In genomic region chr19:44689290-44690130, GRCh38 we compare ENCODE assay signal across 8 cellular contexts. TPM values are rescaled to one million over a fixed set of nuclear protein-coding genes. Genes with fewer than 3 reads are reported as not detected.
A peak's percentile ranks its signal among the peaks of the same experiment; 100 is the strongest.
DNase-seq lines count a peak whose midpoint lies in the region; ATAC-seq and TF ChIP-seq lines count a peak whose summit lies in the region.

No MANE protein-coding gene starts in this region.

- H3K9me3 Mint-ChIP-seq in CD8-positive, alpha-beta T cell, result no peaks in the 10 kb centered on the region

- H3K4me3 Mint-ChIP-seq in CD8-positive, alpha-beta T cell, result no peak overlapping the region

- H3K27ac ChIP-seq in CD8-positive, alpha-beta T cell (ENCODE audit: low read depth, low read length), result no peak overlapping the region
- H3K27ac ChIP-seq in Peyer's patch (peak overlapping the region in 1 of 4 donors; percentile 14), suprapubic skin (no peak overlapping the region)

- CTCF ChIA-PET in CD8-positive, alpha-beta T cell (lab: Charles Lee), result interaction anchor here (0.5 to 5.2 kb wide), 20 partner anchors 9 to 930 kb away, joined by 3 to 74 read pairs (median 4); no protein-coding TSS in a partner anchor

- no peaks in the 10 kb centered on the region for H3K9me3 ChIP-seq in CD8-positive, alpha-beta T cell (ENCODE audit: low read length)
- no peaks in the 10 kb centered on the region for H3K9me3 ChIP-seq in Peyer's patch
- no peaks in the 10 kb centered on the region for H3K9me3 ChIP-seq in suprapubic skin

- peak; percentile 64 to 87 (median 77) for DNase-seq in CD8-positive, alpha-beta T cell
- DNase-seq in HS-27A (ENCODE audit: low read depth) (peak; percentile 54), Peyer's patch (peak; percentile 74 to 88 (median 87)), activated T-helper 1 cell treated with Interleukin-2 at 50 U/mL for 16 hours (ENCODE audit: low read depth) (peak; percentile 58), fibroblast of the aortic adventitia (ENCODE audit: low read depth) (peak; percentile 79), occipital lobe (lab: John Stamatoyannopoulos, UW) (peak; percentile 20), suprapubic skin (ENCODE audit: low spot score in 2 of 2) (no peak)

- TF ChIP-seq EP300 in suprapubic skin (IDR thresholded peaks at IDR 0.05), result no peak

- ATAC-seq in CD8-positive, alpha-beta T cell, result peak; percentile 59
- no peak for ATAC-seq in GM18511 (IDR thresholded peaks at IDR 0.05; ENCODE audit: unreplicated experiment)

- H3K36me3 Mint-ChIP-seq in CD8-positive, alpha-beta T cell, result no peaks in the 10 kb centered on the region

- peaks cover 25% of the 10 kb centered on the region for H3K4me1 ChIP-seq in CD8-positive, alpha-beta T cell (ENCODE audit: insufficient read depth, low read length)
- H3K4me1 ChIP-seq in Peyer's patch (peaks cover 0 to 32% (median 10%) of the 10 kb centered on the region in 4 donors), suprapubic skin (peaks cover 13% of the 10 kb centered on the region)

- TF ChIP-seq POLR2A in Peyer's patch (IDR thresholded peaks at IDR 0.05) (no peak), suprapubic skin (IDR thresholded peaks at IDR 0.05) (no peak)

- no peak overlapping the region for H3K27ac Mint-ChIP-seq in CD8-positive, alpha-beta T cell

- H3K27me3 Mint-ChIP-seq in CD8-positive, alpha-beta T cell (ENCODE audit: low read depth), result peaks cover 16% of the 10 kb centered on the region

- POLR2A ChIA-PET in CD8-positive, alpha-beta T cell (lab: Charles Lee), result no interaction called here

- WGBS in suprapubic skin, result 37% methylated on average over 11 of the region's 11 CpGs

- peak; percentile 81 for TF ChIP-seq CTCF in CD8-positive, alpha-beta T cell (IDR thresholded peaks at IDR 0.05)
- TF ChIP-seq CTCF in Peyer's patch (IDR thresholded peaks at IDR 0.05) (peak; percentile 72 to 92 (median 88)), fibroblast of the aortic adventitia (IDR thresholded peaks at IDR 0.05; ENCODE audit: insufficient read depth, low read length) (peak; percentile 98), suprapubic skin (IDR thresholded peaks at IDR 0.05) (peak; percentile 51 to 92)

- H3K36me3 ChIP-seq in CD8-positive, alpha-beta T cell (ENCODE audit: insufficient read depth, low read length), result no peaks in the 10 kb centered on the region
- H3K36me3 ChIP-seq in Peyer's patch (no peaks in the 10 kb centered on the region), suprapubic skin (no peaks in the 10 kb centered on the region)

- H3K4me1 Mint-ChIP-seq in CD8-positive, alpha-beta T cell (ENCODE audit: low read depth), result peaks cover 22% of the 10 kb centered on the region

- no peak overlapping the region for H3K4me3 ChIP-seq in CD8-positive, alpha-beta T cell (ENCODE audit: low read depth, low read length)
- H3K4me3 ChIP-seq in Peyer's patch (no peak overlapping the region), fibroblast of the aortic adventitia (ENCODE audit: low read depth, low read length) (no peak overlapping the region), suprapubic skin (no peak overlapping the region)

- intact Hi-C loops in CD8-positive, alpha-beta T cell (cut with DNase I, micrococcal nuclease), result loop anchor here (1.0 to 5.0 kb wide), 5 partner anchors 35 to 263 kb away; no protein-coding TSS in a partner anchor

- no peaks in the 10 kb centered on the region for H3K27me3 ChIP-seq in CD8-positive, alpha-beta T cell (ENCODE audit: insufficient read depth, low read length)
- no peaks in the 10 kb centered on the region for H3K27me3 ChIP-seq in Peyer's patch
- H3K27me3 ChIP-seq in suprapubic skin, result no peaks in the 10 kb centered on the region

RNA-seq across cellular contexts. Expression of gene CEACAM16, which starts 9.4 kb away (rescaled TPM):
- total RNA-seq in CD8-positive, alpha-beta T cell, result not detected
- total RNA-seq in Peyer's patch (not detected), fibroblast of the aortic adventitia (ENCODE audit: low replicate concordance) (not detected in 2 replicates), occipital lobe (not detected), suprapubic skin (not detected)

RNA-seq across cellular contexts. Expression of gene CEACAM19, which starts 18.2 kb away (rescaled TPM):
- total RNA-seq in CD8-positive, alpha-beta T cell, result under 1 TPM; 0.25 to 0.81 TPM
- total RNA-seq in Peyer's patch (10 to 100 TPM in 3 of 4 donors, 1 to 10 TPM in 1; 4.4 to 16.9 (median 13.3) TPM), fibroblast of the aortic adventitia (ENCODE audit: low replicate concordance) (1.3 and 2.5 TPM in 2 replicates), occipital lobe (2.0 TPM), suprapubic skin (10 to 100 TPM in 1 of 4 donors, 1 to 10 TPM in 3; 5.7 to 11.7 (median 8.4) TPM)

RNA-seq across cellular contexts. Expression of gene PVR, which starts 45.8 kb away (rescaled TPM):
- total RNA-seq in CD8-positive, alpha-beta T cell, result 1 to 10 TPM in 1 of 2 experiments, under 1 TPM in 1; 0.95 to 1.1 TPM
- 10 to 100 TPM; 21.7 to 49.3 (median 40.0) TPM for total RNA-seq in Peyer's patch
- 16.7 and 31.5 TPM in 2 replicates for total RNA-seq in fibroblast of the aortic adventitia (ENCODE audit: low replicate concordance)
- total RNA-seq in occipital lobe, result 26.5 TPM
- total RNA-seq in suprapubic skin, result 10 to 100 TPM; 14.0 to 24.6 (median 15.5) TPM

RNA-seq across cellular contexts. Expression of gene BCL3, which starts 59.0 kb away (rescaled TPM):
- total RNA-seq in CD8-positive, alpha-beta T cell, result 100 to 1,000 TPM; 107 to 116 TPM
- total RNA-seq in Peyer's patch, result 100 to 1,000 TPM in 3 of 4 donors, 10 to 100 TPM in 1; 45.4 to 136 (median 119) TPM
- 3.8 and 13.4 TPM in 2 replicates for total RNA-seq in fibroblast of the aortic adventitia (ENCODE audit: low replicate concordance)
- total RNA-seq in occipital lobe, result not detected
- total RNA-seq in suprapubic skin, result 10 to 100 TPM; 13.9 to 29.1 (median 17.9) TPM

Comparison
In these comparisons a context has a peak if more than half of its experiments do, and no peak if none do; other contexts are left out.
1. DNase-seq: peak in CD8-positive, alpha-beta T cell (7 of 7), HS-27A (single experiment), Peyer's patch (3 of 3), activated T-helper 1 cell treated with Interleukin-2 at 50 U/mL for 16 hours (single experiment), fibroblast of the aortic adventitia (single experiment) and occipital lobe (single experiment); none in suprapubic skin (0 of 2).
2. Peak in every context shown above with its lines, with median percentiles within 50 percentile points of each other: CTCF ChIP-seq.